In the genomic region with DNA sequence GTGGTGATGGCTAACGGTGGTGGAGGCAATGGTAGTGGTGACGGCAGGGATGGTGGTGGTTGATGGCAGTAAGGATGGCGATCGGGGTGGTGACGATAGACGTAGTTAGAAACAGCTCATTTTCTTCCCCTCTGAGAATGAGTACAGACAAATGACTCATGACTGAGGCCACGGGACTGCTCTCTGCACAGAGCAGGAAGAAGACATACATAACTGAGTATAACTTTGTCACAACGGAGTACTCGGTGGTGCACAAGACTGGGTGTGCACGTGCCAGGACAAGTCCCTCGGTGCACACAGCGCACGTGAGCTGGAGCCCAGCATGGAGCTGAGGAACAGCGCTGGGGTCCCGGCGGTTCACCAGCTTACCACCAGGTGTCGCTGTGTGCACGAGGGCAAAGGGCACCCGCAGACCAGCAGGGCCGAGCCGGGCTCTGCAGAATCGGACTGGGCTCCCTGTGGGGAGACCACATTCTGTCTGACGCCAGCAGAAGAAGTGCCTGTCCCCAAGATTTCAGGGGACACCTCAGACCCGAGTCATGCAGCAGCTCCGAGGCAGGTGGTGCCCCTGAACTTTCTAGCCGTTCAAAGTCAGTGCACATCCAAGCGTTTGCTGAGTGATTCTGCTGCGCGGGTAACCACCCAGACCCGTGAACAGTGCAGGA, we compare ENCODE assay signal across 1 cellular context.
A peak's percentile ranks its signal among the peaks of the same experiment; 100 is the strongest.
TF ChIP-seq lines count a peak whose summit lies in the region.

No MANE protein-coding gene starts in this region.

TF ChIP-seq in HepG2, 621 proteins besides CTCF, POLR2A, EP300 and RAD21 (continued from another document and continues in another):
- TF ChIP-seq, protein P1, sequence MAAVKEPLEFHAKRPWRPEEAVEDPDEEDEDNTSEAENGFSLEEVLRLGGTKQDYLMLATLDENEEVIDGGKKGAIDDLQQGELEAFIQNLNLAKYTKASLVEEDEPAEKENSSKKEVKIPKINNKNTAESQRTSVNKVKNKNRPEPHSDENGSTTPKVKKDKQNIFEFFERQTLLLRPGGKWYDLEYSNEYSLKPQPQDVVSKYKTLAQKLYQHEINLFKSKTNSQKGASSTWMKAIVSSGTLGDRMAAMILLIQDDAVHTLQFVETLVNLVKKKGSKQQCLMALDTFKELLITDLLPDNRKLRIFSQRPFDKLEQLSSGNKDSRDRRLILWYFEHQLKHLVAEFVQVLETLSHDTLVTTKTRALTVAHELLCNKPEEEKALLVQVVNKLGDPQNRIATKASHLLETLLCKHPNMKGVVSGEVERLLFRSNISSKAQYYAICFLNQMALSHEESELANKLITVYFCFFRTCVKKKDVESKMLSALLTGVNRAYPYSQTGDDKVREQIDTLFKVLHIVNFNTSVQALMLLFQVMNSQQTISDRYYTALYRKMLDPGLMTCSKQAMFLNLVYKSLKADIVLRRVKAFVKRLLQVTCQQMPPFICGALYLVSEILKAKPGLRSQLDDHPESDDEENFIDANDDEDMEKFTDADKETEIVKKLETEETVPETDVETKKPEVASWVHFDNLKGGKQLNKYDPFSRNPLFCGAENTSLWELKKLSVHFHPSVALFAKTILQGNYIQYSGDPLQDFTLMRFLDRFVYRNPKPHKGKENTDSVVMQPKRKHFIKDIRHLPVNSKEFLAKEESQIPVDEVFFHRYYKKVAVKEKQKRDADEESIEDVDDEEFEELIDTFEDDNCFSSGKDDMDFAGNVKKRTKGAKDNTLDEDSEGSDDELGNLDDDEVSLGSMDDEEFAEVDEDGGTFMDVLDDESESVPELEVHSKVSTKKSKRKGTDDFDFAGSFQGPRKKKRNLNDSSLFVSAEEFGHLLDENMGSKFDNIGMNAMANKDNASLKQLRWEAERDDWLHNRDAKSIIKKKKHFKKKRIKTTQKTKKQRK (IDR thresholded peaks at IDR 0.05; ENCODE audit: low read length), result no peak
- no peak for TF ChIP-seq ETV6 (CRISPR knock-in tag; conservative IDR thresholded peaks at IDR 0.05)
- TF ChIP-seq, protein P2, sequence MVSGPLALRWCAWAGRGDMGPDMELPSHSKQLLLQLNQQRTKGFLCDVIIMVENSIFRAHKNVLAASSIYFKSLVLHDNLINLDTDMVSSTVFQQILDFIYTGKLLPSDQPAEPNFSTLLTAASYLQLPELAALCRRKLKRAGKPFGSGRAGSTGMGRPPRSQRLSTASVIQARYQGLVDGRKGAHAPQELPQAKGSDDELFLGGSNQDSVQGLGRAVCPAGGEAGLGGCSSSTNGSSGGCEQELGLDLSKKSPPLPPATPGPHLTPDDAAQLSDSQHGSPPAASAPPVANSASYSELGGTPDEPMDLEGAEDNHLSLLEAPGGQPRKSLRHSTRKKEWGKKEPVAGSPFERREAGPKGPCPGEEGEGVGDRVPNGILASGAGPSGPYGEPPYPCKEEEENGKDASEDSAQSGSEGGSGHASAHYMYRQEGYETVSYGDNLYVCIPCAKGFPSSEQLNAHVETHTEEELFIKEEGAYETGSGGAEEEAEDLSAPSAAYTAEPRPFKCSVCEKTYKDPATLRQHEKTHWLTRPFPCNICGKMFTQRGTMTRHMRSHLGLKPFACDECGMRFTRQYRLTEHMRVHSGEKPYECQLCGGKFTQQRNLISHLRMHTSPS (CRISPR knock-in tag; IDR thresholded peaks at IDR 0.05; ENCODE audit: low read depth), result no peak
- TF ChIP-seq TOE1 (CRISPR knock-in tag; IDR thresholded peaks at IDR 0.05), result no peak
- TF ChIP-seq, protein P3, sequence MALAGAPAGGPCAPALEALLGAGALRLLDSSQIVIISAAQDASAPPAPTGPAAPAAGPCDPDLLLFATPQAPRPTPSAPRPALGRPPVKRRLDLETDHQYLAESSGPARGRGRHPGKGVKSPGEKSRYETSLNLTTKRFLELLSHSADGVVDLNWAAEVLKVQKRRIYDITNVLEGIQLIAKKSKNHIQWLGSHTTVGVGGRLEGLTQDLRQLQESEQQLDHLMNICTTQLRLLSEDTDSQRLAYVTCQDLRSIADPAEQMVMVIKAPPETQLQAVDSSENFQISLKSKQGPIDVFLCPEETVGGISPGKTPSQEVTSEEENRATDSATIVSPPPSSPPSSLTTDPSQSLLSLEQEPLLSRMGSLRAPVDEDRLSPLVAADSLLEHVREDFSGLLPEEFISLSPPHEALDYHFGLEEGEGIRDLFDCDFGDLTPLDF (CRISPR knock-in tag; IDR thresholded peaks at IDR 0.05), result no peak
- TF ChIP-seq, protein P4, sequence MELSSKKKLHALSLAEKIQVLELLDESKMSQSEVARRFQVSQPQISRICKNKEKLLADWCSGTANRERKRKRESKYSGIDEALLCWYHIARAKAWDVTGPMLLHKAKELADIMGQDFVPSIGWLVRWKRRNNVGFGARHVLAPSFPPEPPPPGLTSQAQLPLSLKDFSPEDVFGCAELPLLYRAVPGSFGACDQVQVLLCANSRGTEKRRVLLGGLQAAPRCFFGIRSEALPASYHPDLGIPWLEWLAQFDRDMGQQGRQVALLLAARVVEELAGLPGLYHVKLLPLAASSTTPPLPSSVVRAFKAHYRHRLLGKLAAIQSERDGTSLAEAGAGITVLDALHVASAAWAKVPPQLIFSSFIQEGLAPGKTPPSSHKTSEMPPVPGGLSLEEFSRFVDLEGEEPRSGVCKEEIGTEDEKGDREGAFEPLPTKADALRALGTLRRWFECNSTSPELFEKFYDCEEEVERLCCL (CRISPR knock-in tag; IDR thresholded peaks at IDR 0.05; ENCODE audit: borderline replicate concordance), result no peak
- TF ChIP-seq ZNF24 (IDR thresholded peaks at IDR 0.05), result no peak
- no peak for TF ChIP-seq NFE2 (CRISPR knock-in tag; IDR thresholded peaks at IDR 0.05)
- peak; percentile 30; the same call in 1 of the 2 replicates for TF ChIP-seq POGZ (CRISPR knock-in tag; IDR thresholded peaks at IDR 0.05)
- TF ChIP-seq, protein P5, sequence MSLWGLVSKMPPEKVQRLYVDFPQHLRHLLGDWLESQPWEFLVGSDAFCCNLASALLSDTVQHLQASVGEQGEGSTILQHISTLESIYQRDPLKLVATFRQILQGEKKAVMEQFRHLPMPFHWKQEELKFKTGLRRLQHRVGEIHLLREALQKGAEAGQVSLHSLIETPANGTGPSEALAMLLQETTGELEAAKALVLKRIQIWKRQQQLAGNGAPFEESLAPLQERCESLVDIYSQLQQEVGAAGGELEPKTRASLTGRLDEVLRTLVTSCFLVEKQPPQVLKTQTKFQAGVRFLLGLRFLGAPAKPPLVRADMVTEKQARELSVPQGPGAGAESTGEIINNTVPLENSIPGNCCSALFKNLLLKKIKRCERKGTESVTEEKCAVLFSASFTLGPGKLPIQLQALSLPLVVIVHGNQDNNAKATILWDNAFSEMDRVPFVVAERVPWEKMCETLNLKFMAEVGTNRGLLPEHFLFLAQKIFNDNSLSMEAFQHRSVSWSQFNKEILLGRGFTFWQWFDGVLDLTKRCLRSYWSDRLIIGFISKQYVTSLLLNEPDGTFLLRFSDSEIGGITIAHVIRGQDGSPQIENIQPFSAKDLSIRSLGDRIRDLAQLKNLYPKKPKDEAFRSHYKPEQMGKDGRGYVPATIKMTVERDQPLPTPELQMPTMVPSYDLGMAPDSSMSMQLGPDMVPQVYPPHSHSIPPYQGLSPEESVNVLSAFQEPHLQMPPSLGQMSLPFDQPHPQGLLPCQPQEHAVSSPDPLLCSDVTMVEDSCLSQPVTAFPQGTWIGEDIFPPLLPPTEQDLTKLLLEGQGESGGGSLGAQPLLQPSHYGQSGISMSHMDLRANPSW (CRISPR knock-in tag; IDR thresholded peaks at IDR 0.05; ENCODE audit: borderline replicate concordance), result no peak
- TF ChIP-seq MTA1 (CRISPR knock-in tag; IDR thresholded peaks at IDR 0.05; ENCODE audit: borderline replicate concordance), result 0 out of 2 replicates have a peak, but pooled peaks have one; percentile 52
- no peak for TF ChIP-seq SP5 (CRISPR knock-in tag; IDR thresholded peaks at IDR 0.05; ENCODE audit: borderline replicate concordance, low read depth)
- TF ChIP-seq KDM3A (CRISPR knock-in tag; IDR thresholded peaks at IDR 0.05; ENCODE audit: low read depth), result no peak
- TF ChIP-seq, protein P6, sequence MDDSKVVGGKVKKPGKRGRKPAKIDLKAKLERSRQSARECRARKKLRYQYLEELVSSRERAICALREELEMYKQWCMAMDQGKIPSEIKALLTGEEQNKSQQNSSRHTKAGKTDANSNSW (CRISPR knock-in tag; IDR thresholded peaks at IDR 0.05; ENCODE audit: borderline replicate concordance), result no peak
- TF ChIP-seq, protein P7, sequence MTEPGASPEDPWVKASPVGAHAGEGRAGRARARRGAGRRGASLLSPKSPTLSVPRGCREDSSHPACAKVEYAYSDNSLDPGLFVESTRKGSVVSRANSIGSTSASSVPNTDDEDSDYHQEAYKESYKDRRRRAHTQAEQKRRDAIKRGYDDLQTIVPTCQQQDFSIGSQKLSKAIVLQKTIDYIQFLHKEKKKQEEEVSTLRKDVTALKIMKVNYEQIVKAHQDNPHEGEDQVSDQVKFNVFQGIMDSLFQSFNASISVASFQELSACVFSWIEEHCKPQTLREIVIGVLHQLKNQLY (CRISPR knock-in tag; IDR thresholded peaks at IDR 0.05), result no peak; the same call in 1 of the 2 replicates
- TF ChIP-seq ISX (CRISPR knock-in tag; conservative IDR thresholded peaks at IDR 0.05), result no peak
- TF ChIP-seq, protein P8, sequence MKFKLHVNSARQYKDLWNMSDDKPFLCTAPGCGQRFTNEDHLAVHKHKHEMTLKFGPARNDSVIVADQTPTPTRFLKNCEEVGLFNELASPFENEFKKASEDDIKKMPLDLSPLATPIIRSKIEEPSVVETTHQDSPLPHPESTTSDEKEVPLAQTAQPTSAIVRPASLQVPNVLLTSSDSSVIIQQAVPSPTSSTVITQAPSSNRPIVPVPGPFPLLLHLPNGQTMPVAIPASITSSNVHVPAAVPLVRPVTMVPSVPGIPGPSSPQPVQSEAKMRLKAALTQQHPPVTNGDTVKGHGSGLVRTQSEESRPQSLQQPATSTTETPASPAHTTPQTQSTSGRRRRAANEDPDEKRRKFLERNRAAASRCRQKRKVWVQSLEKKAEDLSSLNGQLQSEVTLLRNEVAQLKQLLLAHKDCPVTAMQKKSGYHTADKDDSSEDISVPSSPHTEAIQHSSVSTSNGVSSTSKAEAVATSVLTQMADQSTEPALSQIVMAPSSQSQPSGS (CRISPR knock-in tag; IDR thresholded peaks at IDR 0.05), result peak; percentile 36; the same call in 1 of the 2 replicates
- TF ChIP-seq, protein P9, sequence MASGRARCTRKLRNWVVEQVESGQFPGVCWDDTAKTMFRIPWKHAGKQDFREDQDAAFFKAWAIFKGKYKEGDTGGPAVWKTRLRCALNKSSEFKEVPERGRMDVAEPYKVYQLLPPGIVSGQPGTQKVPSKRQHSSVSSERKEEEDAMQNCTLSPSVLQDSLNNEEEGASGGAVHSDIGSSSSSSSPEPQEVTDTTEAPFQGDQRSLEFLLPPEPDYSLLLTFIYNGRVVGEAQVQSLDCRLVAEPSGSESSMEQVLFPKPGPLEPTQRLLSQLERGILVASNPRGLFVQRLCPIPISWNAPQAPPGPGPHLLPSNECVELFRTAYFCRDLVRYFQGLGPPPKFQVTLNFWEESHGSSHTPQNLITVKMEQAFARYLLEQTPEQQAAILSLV (CRISPR knock-in tag; IDR thresholded peaks at IDR 0.05; ENCODE audit: borderline replicate concordance), result no peak
- TF ChIP-seq, protein P10, sequence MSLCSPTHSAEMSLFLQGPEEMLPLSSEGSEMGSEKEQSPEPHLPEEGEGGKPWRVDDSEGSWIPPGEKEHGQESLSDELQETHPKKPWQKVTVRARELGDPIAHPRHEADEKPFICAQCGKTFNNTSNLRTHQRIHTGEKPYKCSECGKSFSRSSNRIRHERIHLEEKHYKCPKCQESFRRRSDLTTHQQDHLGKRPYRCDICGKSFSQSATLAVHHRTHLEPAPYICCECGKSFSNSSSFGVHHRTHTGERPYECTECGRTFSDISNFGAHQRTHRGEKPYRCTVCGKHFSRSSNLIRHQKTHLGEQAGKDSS (CRISPR knock-in tag; IDR thresholded peaks at IDR 0.05; ENCODE audit: borderline replicate concordance, low read depth), result peak; percentile 81; the same call in 1 of the 2 replicates
- TF ChIP-seq, protein P11, sequence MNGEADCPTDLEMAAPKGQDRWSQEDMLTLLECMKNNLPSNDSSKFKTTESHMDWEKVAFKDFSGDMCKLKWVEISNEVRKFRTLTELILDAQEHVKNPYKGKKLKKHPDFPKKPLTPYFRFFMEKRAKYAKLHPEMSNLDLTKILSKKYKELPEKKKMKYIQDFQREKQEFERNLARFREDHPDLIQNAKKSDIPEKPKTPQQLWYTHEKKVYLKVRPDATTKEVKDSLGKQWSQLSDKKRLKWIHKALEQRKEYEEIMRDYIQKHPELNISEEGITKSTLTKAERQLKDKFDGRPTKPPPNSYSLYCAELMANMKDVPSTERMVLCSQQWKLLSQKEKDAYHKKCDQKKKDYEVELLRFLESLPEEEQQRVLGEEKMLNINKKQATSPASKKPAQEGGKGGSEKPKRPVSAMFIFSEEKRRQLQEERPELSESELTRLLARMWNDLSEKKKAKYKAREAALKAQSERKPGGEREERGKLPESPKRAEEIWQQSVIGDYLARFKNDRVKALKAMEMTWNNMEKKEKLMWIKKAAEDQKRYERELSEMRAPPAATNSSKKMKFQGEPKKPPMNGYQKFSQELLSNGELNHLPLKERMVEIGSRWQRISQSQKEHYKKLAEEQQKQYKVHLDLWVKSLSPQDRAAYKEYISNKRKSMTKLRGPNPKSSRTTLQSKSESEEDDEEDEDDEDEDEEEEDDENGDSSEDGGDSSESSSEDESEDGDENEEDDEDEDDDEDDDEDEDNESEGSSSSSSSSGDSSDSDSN (CRISPR knock-in tag; IDR thresholded peaks at IDR 0.05), result no peak
- peak; percentile 56; the same call in 1 of the 2 replicates for TF ChIP-seq ZNF766 (CRISPR knock-in tag; IDR thresholded peaks at IDR 0.05; ENCODE audit: borderline replicate concordance)
- TF ChIP-seq KLF15 (CRISPR knock-in tag; IDR thresholded peaks at IDR 0.05; ENCODE audit: borderline replicate concordance), result no peak
- TF ChIP-seq, protein P12, sequence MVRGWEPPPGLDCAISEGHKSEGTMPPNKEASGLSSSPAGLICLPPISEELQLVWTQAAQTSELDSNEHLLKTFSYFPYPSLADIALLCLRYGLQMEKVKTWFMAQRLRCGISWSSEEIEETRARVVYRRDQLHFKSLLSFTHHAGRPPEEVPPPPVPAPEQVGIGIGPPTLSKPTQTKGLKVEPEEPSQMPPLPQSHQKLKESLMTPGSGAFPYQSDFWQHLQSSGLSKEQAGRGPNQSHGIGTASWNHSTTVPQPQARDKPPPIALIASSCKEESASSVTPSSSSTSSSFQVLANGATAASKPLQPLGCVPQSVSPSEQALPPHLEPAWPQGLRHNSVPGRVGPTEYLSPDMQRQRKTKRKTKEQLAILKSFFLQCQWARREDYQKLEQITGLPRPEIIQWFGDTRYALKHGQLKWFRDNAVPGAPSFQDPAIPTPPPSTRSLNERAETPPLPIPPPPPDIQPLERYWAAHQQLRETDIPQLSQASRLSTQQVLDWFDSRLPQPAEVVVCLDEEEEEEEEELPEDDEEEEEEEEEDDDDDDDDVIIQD (CRISPR knock-in tag; IDR thresholded peaks at IDR 0.05; ENCODE audit: low read depth), result no peak
- TF ChIP-seq RARA (CRISPR knock-in tag; IDR thresholded peaks at IDR 0.05), result no peak
- no peak for TF ChIP-seq ZEB1 (IDR thresholded peaks at IDR 0.05; ENCODE audit: insufficient replicate concordance, low read depth)
- 0 out of 2 replicates have a peak, but pooled peaks have one; percentile 53 for TF ChIP-seq MED13 (CRISPR knock-in tag; IDR thresholded peaks at IDR 0.05)
- no peak for TF ChIP-seq ZNF564 (CRISPR knock-in tag; IDR thresholded peaks at IDR 0.05)
- no peak for TF ChIP-seq ZNF253 (CRISPR knock-in tag; IDR thresholded peaks at IDR 0.05; ENCODE audit: borderline replicate concordance)
